Comparison of ENCODE assay signal across 15 cellular contexts in the genomic region with DNA sequence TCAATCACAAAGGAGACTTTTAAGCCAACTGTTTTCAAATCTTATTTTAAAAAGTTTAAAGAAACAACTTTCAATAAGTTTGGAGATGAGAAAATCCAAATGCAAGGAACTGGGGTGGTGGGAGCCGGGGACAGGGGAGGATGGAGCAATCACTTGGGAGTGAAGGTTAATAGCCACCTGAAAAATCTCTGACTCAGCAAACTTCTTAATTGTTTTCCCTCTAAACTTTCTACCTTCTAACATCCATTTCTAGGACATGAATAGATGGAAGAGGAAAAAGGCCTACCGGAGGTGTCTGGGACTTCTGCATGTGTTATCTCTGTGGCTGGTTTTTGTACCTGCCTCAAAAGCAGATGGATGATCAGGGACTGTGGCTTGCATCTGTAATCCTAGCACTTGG.
"Had no signal": no experiment of that assay in that cellular context is flagged by ENCODE, and none has a peak within 500 bp of the region (broad histone marks: within the 10 kb centered on the region; RNA-seq: fewer than 3 reads in every experiment).

No MANE protein-coding gene starts in this region.

- H3K27ac Mint-ChIP-seq: dendritic cell treated with granulocyte-macrophage colony-stimulating factor and Interleukin-4, amounts not matched to agents 40 ng/mL and 50 ng/mL, for 4 days; mesothelial cell of epicardium; natural killer cell had no signal

- H3K9me3 ChIP-seq: esophagus squamous epithelium, transverse colon had no signal

- H3K36me3 Mint-ChIP-seq: mesothelial cell of epicardium, natural killer cell had no signal

- H3K4me1 Mint-ChIP-seq: natural killer cell had no signal

- H3K4me3 ChIP-seq: cardiac muscle cell, esophagus squamous epithelium, transverse colon had no signal

- H3K9me3 Mint-ChIP-seq: natural killer cell, neural crest cell had no signal

- H3K27me3 ChIP-seq: cardiac muscle cell, esophagus squamous epithelium, transverse colon had no signal

- ATAC-seq: natural killer cell had no signal

- H3K36me3 ChIP-seq: cardiac muscle cell, esophagus squamous epithelium, transverse colon had no signal

- DNase-seq: esophagus squamous epithelium; head of caudate nucleus; hippocampal formation; left colon; mammary epithelial cell; natural killer cell; nucleus accumbens; small intestine; stimulated activated CD4-positive, alpha-beta T cell treated with anti-CD3 and anti-CD28 coated beads, Interleukin-12 subunit alpha, Interleukin-12 subunit beta, amount 100 ng/mL, for 4 hours; stimulated activated naive CD4-positive, alpha-beta T cell treated with Interleukin-2 at 50 U/mL for 16 hours had no signal

- H3K27ac ChIP-seq: cardiac muscle cell had no signal

- H3K4me3 Mint-ChIP-seq: dendritic cell treated with granulocyte-macrophage colony-stimulating factor and Interleukin-4, amounts not matched to agents 40 ng/mL and 50 ng/mL, for 4 days; mesothelial cell of epicardium; natural killer cell; neural crest cell had no signal
